ENCODE assay signal across 9 cellular contexts in the genomic region with DNA sequence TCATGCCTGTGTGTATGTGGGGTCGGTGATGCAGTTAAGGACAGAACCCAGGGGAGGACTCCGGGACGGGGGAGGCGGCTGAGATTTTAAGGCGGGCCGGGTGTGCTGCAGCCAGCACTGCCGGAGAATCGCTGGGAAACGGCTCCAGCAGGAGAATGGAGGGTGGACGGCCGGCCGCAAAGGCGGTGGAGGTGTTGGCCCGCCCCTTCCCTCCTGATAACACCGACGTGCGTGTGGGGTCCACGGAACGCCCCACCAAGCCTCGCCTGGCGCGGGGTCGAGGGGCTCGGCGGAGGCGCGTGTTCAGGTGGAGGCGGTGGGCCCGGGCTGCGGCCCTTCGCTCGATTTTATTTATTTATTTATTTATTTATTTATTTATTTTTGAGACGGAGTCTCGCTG. TPM values are rescaled to one million over a fixed set of nuclear protein-coding genes. Genes with fewer than 3 reads are reported as not detected.
DNase-seq lines count a peak whose midpoint lies in the region; ATAC-seq and TF ChIP-seq lines count a peak whose summit lies in the region.
"Had no signal": no experiment of that assay in that cellular context is flagged by ENCODE, and none has a peak within 500 bp of the region (broad histone marks: within the 10 kb centered on the region; RNA-seq: fewer than 3 reads in every experiment).

No MANE protein-coding gene starts in this region.

- peaks cover 1 to 9% (median 6%) of the 10 kb centered on the region in 4 donors for H3K4me1 Mint-ChIP-seq in CD4-positive, alpha-beta memory T cell
- peaks cover 6 to 10% (median 7%) of the 10 kb centered on the region in 3 donors for H3K4me1 Mint-ChIP-seq in T-cell

- H3K36me3 ChIP-seq in CD4-positive, alpha-beta memory T cell (ENCODE audit: insufficient read depth, low read length): no peaks in the 10 kb centered on the region
- H3K36me3 ChIP-seq in psoas muscle (ENCODE audit: insufficient read depth in 1 of 2, low read depth in 1 of 2): no peaks in the 10 kb centered on the region

- intact Hi-C loops in CD4-positive, alpha-beta memory T cell (cut with micrococcal nuclease): loop anchor here (2.0 kb wide), 3 partner anchors 17 to 489 kb away; a partner anchor contains a TSS
- intact Hi-C loops in psoas muscle (cut with DNase I): loop anchor here (2.0 to 5.0 kb wide), 3 partner anchors 225 to 457 kb away; a partner anchor contains a TSS

- no peaks in the 10 kb centered on the region for H3K4me1 ChIP-seq in CD4-positive, alpha-beta memory T cell (ENCODE audit: insufficient read depth, low read length)
- H3K4me1 ChIP-seq in psoas muscle: peaks cover 19% of the 10 kb centered on the region

- H3K9me3 ChIP-seq in CD4-positive, alpha-beta memory T cell (ENCODE audit: control insufficient read depth in 1 of 2, low read length in 2 of 2): no peaks in the 10 kb centered on the region
- H3K9me3 ChIP-seq in psoas muscle: no peaks in the 10 kb centered on the region

- H3K4me3 Mint-ChIP-seq in CD4-positive, alpha-beta memory T cell: peak overlapping the region; percentile 75 to 91 (median 84)
- H3K4me3 Mint-ChIP-seq in T-cell: peak overlapping the region; percentile 78 to 85 (median 83)

- no peak for ATAC-seq in T-cell (replicated peaks in 1 of 4)
- ATAC-seq in psoas muscle: no peak
- ATAC-seq in HG03159 (IDR thresholded peaks at IDR 0.05; ENCODE audit: unreplicated experiment): no peak

- no peak for DNase-seq in CD4-positive, alpha-beta memory T cell
- DNase-seq in T-cell (no peak), fibroblast of pulmonary artery (ENCODE audit: low read depth) (no peak), psoas muscle (peak in 1 of 2 donors; percentile 52), UCSD-AML1 (lab: John Stamatoyannopoulos, UW; ENCODE audit: unreplicated experiment) (no peak), superior temporal gyrus (ENCODE audit: extremely low spot score) (no peak), mesenteric fat pad (ENCODE audit: low spot score) (no peak)
- DNase-seq: NCI-H82 had no signal

- CTCF ChIA-PET in CD4-positive, alpha-beta memory T cell (lab: Charles Lee; ENCODE audit: partially characterized antibody): interaction anchor here (0.6 to 4.3 kb wide), 12 partner anchors 10 to 457 kb away, joined by 3 to 49 read pairs (median 5); a partner anchor contains a TSS
- CTCF ChIA-PET in T-cell (lab: Charles Lee): no interaction called here

- peaks cover 0 to 1% of the 10 kb centered on the region in 2 donors for H3K27me3 Mint-ChIP-seq in CD4-positive, alpha-beta memory T cell
- H3K27me3 Mint-ChIP-seq in T-cell: no peaks in the 10 kb centered on the region

- H3K36me3 Mint-ChIP-seq in CD4-positive, alpha-beta memory T cell: peaks cover 0 to 2% of the 10 kb centered on the region in 2 donors
- no peaks in the 10 kb centered on the region for H3K36me3 Mint-ChIP-seq in T-cell

- no peak overlapping the region for H3K4me3 ChIP-seq in CD4-positive, alpha-beta memory T cell (ENCODE audit: low read length in 2 of 2)
- H3K4me3 ChIP-seq in fibroblast of pulmonary artery (replicated peaks; ENCODE audit: low read depth, low read length) (peak overlapping the region; percentile 74), psoas muscle (peak overlapping the region; percentile 87)

- H3K27ac Mint-ChIP-seq in CD4-positive, alpha-beta memory T cell: peak overlapping the region in 2 of 7 donors; percentile 3 to 73
- peak overlapping the region in 1 of 2 donors; percentile 69 for H3K27ac Mint-ChIP-seq in T-cell

- no peaks in the 10 kb centered on the region for H3K27me3 ChIP-seq in CD4-positive, alpha-beta memory T cell (ENCODE audit: insufficient read depth, low read length)
- no peaks in the 10 kb centered on the region for H3K27me3 ChIP-seq in psoas muscle (ENCODE audit: insufficient read depth in 3 of 3, low read length in 2 of 3)

- 65 to 69% (median 67%) methylated on average over 22 to 34 of the region's 34 CpGs for WGBS in psoas muscle, 3 donors

- H3K9me3 Mint-ChIP-seq in CD4-positive, alpha-beta memory T cell: no peaks in the 10 kb centered on the region
- no peaks in the 10 kb centered on the region for H3K9me3 Mint-ChIP-seq in T-cell

- no peak overlapping the region for H3K27ac ChIP-seq in CD4-positive, alpha-beta memory T cell (ENCODE audit: low read depth, low read length)
- peak overlapping the region; percentile 94 for H3K27ac ChIP-seq in psoas muscle

- POLR2A ChIA-PET in CD4-positive, alpha-beta memory T cell (lab: Charles Lee; ENCODE audit: partially characterized antibody): interaction anchor here (0.9 to 3.8 kb wide), 3 partner anchors 14 to 66 kb away, joined by 3 to 17 read pairs (median 5); a partner anchor contains a TSS
- POLR2A ChIA-PET in T-cell (lab: Charles Lee): no interaction called here

- TF ChIP-seq CTCF in fibroblast of pulmonary artery (IDR thresholded peaks at IDR 0.05; ENCODE audit: low read length, missing control alignments): no peak
- no peak for TF ChIP-seq CTCF in psoas muscle (IDR thresholded peaks at IDR 0.05)

RNA-seq across cellular contexts. Expression of a gene that starts 0.6 kb away (rescaled TPM):
- total RNA-seq in CD4-positive, alpha-beta memory T cell: under 1 TPM; 0.19 to 0.23 TPM
- polyA plus RNA-seq in CD4-positive, alpha-beta memory T cell: not detected
- total RNA-seq in T-cell (under 1 TPM in 4 of 5 donors, not detected in 1; 0.16 to 0.53 (median 0.26) TPM), psoas muscle (1 to 10 TPM in 1 of 4 donors, under 1 TPM in 3; 0.32 to 1.8 (median 0.93) TPM), mesenteric fat pad (0.84 TPM)
- polyA plus RNA-seq in psoas muscle: 1 to 10 TPM in 1 of 3 donors, under 1 TPM in 2; 0.17 to 1.5 (median 0.30) TPM

RNA-seq across cellular contexts. Expression of a gene that starts 13.8 kb away (rescaled TPM):
- not detected for total RNA-seq in CD4-positive, alpha-beta memory T cell
- polyA plus RNA-seq in CD4-positive, alpha-beta memory T cell: not detected
- total RNA-seq in T-cell (not detected), psoas muscle (1,000 to 10,000 TPM; 1,027 to 1,232 (median 1,156) TPM), mesenteric fat pad (not detected)
- polyA plus RNA-seq in psoas muscle: 1,000 to 10,000 TPM; 1,633 to 3,792 (median 3,386) TPM

RNA-seq across cellular contexts. Expression of a gene that starts 17.3 kb away (rescaled TPM):
- total RNA-seq in CD4-positive, alpha-beta memory T cell: 1 to 10 TPM; 6.5 to 7.0 TPM
- polyA plus RNA-seq in CD4-positive, alpha-beta memory T cell: 1 to 10 TPM; 4.3 to 6.1 TPM
- total RNA-seq in T-cell (10 to 100 TPM in 3 of 5 donors, 1 to 10 TPM in 2; 9.3 to 16.6 (median 10.2) TPM), psoas muscle (10 to 100 TPM; 10.1 to 18.7 (median 13.1) TPM), mesenteric fat pad (8.5 TPM)
- 10 to 100 TPM in 1 of 3 donors, 1 to 10 TPM in 2; 6.5 to 11.7 (median 8.5) TPM for polyA plus RNA-seq in psoas muscle

RNA-seq across cellular contexts. Expression of a gene that starts 30.0 kb away (rescaled TPM):
- under 1 TPM; 0.42 to 0.49 TPM for total RNA-seq in CD4-positive, alpha-beta memory T cell
- under 1 TPM in 1 of 2 donors, not detected in 1; 0.57 TPM for polyA plus RNA-seq in CD4-positive, alpha-beta memory T cell
- total RNA-seq in T-cell: 1 to 10 TPM in 1 of 5 donors, under 1 TPM in 4; 0.40 to 1.1 (median 0.72) TPM
- total RNA-seq in psoas muscle: 10 to 100 TPM in 1 of 4 donors, 1 to 10 TPM in 3; 8.3 to 11.5 (median 8.7) TPM
- 1 to 10 TPM; 4.5 to 7.0 (median 5.0) TPM for polyA plus RNA-seq in psoas muscle
- 34.7 TPM for total RNA-seq in mesenteric fat pad

RNA-seq across cellular contexts. Expression of a gene that starts 41.0 kb away (rescaled TPM):
- 1 to 10 TPM; 2.8 to 4.5 TPM for total RNA-seq in CD4-positive, alpha-beta memory T cell
- polyA plus RNA-seq in CD4-positive, alpha-beta memory T cell: 1 to 10 TPM in 1 of 2 donors, under 1 TPM in 1; 0.12 to 2.8 TPM
- total RNA-seq in T-cell: 1 to 10 TPM; 2.6 to 4.2 (median 3.2) TPM
- total RNA-seq in psoas muscle: not detected
- under 1 TPM; 0.08 to 0.35 (median 0.26) TPM for polyA plus RNA-seq in psoas muscle
- total RNA-seq in mesenteric fat pad: not detected

Comparison
In these comparisons a context has a peak if more than half of its experiments do, and no peak if none do; other contexts are left out.
1. H3K4me3 ChIP-seq: peak in fibroblast of pulmonary artery (single experiment) and psoas muscle (single experiment); none in CD4-positive, alpha-beta memory T cell (0 of 2).
2. RNA of a gene that starts 13.8 kb away (total RNA-seq): 1,027 to 1,232 TPM in psoas muscle; not detected in CD4-positive, alpha-beta memory T cell, not detected in T-cell and not detected in mesenteric fat pad (single experiment); every median in the first group is over 1,000 times any median in the second.